ENCODE assay signal across 8 cellular contexts in genomic region chr7:150986099-150986512, GRCh38. TPM values are rescaled to one million over a fixed set of nuclear protein-coding genes. Genes with fewer than 3 reads are reported as not detected.
A peak's percentile ranks its signal among the peaks of the same experiment; 100 is the strongest.
DNase-seq lines count a peak whose midpoint lies in the region; ATAC-seq, FAIRE-seq and TF ChIP-seq lines count a peak whose summit lies in the region.

No MANE protein-coding gene starts in this region.

- in situ Hi-C loops in HAP-1 (cut with MboI; ENCODE audit: low sequenced_read_pairs), result loop anchor here (5.0 to 10.0 kb wide), 3 partner anchors 84 to 541 kb away; no protein-coding TSS in a partner anchor

- peaks cover 45 to 79% (median 53%) of the 10 kb centered on the region in 3 donors for H3K27me3 Mint-ChIP-seq in CD14-positive monocyte (ENCODE audit: low read depth in 3 of 3)

- TF ChIP-seq POLR2A in GM12892 (IDR thresholded peaks at IDR 0.05; ENCODE audit: low read depth, low read length), result no peak

- no peaks in the 10 kb centered on the region for H3K4me1 ChIP-seq in HAP-1

- H3K36me3 ChIP-seq in HAP-1 (replicated peaks), result no peaks in the 10 kb centered on the region

- DNase-seq in CD14-positive monocyte (ENCODE audit: low spot score) (no peak), HAP-1 (ENCODE audit: low spot score in 2 of 2) (peak; percentile 61 to 83), NCI-H748 (lab: John Stamatoyannopoulos, UW; ENCODE audit: unreplicated experiment) (peak; percentile 78), fibroblast of peridontal ligament (ENCODE audit: extremely low read depth) (peak; percentile 33), omental fat pad (ENCODE audit: low spot score) (peak; percentile 48), GM12892 (ENCODE audit: insufficient read length) (no peak)
- peak; percentile 56 for DNase-seq in activated CD8-positive, alpha-beta memory T cell treated with anti-CD3 and anti-CD28 coated beads, Interleukin-2, amount 50 U/mL, for 4 hours

- H3K4me1 Mint-ChIP-seq in CD14-positive monocyte, result peaks cover 26% of the 10 kb centered on the region

- H3K27me3 ChIP-seq in HAP-1 (ENCODE audit: low read depth), result peaks cover 26% of the 10 kb centered on the region

- intact Hi-C loops in CD14-positive monocyte (cut with micrococcal nuclease), result loop anchor here (5.0 to 10.0 kb wide), 2 partner anchors 201 to 209 kb away; no protein-coding TSS in a partner anchor

- H3K4me3 Mint-ChIP-seq in CD14-positive monocyte, result peak overlapping the region in 1 of 2 donors; percentile 61

- H3K4me3 ChIP-seq in HAP-1, result no peak overlapping the region

- no peaks in the 10 kb centered on the region for H3K9me3 ChIP-seq in HAP-1

- TF ChIP-seq CTCF in CD14-positive monocyte (IDR thresholded peaks at IDR 0.05), result peak; percentile 75
- TF ChIP-seq CTCF in omental fat pad (IDR thresholded peaks at IDR 0.05), result no peak

- ATAC-seq in omental fat pad (ENCODE audit: low FRiP score) (peak; percentile 29), HG02642 (IDR thresholded peaks at IDR 0.05; ENCODE audit: poor library complexity, unreplicated experiment) (no peak)

- H3K36me3 Mint-ChIP-seq in CD14-positive monocyte, result peaks cover 0 to 4% of the 10 kb centered on the region in 2 donors

- H3K9me3 Mint-ChIP-seq in CD14-positive monocyte, result peaks cover 9 to 19% (median 15%) of the 10 kb centered on the region in 7 donors

- no peak for FAIRE-seq in GM12892 (lab: Jason Lieb, UNC)

- H3K27ac Mint-ChIP-seq in CD14-positive monocyte, result peak overlapping the region in 1 of 7 donors; percentile 49

RNA-seq across cellular contexts. Expression of gene NOS3, which starts 4.7 kb away (rescaled TPM):
- under 1 TPM; 0.26 to 0.72 TPM for polyA plus RNA-seq in CD14-positive monocyte
- total RNA-seq in omental fat pad, result 10 to 100 TPM; 11.2 to 75.3 (median 25.2) TPM
- polyA plus RNA-seq in GM12892 (2012; ENCODE audit: missing spikeins), result 0.23 TPM

RNA-seq across cellular contexts. Expression of gene KCNH2, which starts 8.0 kb away (rescaled TPM):
- polyA plus RNA-seq in CD14-positive monocyte, result not detected
- under 1 TPM; 0.12 to 0.56 (median 0.47) TPM for total RNA-seq in omental fat pad
- 0.11 TPM for polyA plus RNA-seq in GM12892 (2012; ENCODE audit: missing spikeins)

RNA-seq across cellular contexts. Expression of gene ATG9B, which starts 38.2 kb away (rescaled TPM):
- under 1 TPM in 1 of 2 donors, not detected in 1; 0.30 TPM for polyA plus RNA-seq in CD14-positive monocyte
- under 1 TPM in 1 of 4 donors, not detected in 3; 0.46 TPM for total RNA-seq in omental fat pad
- 0.25 TPM for polyA plus RNA-seq in GM12892 (2012; ENCODE audit: missing spikeins)

RNA-seq across cellular contexts. Expression of gene ABCB8, which starts 42.1 kb away (rescaled TPM):
- 1 to 10 TPM; 9.3 to 9.5 TPM for polyA plus RNA-seq in CD14-positive monocyte
- total RNA-seq in omental fat pad, result 10 to 100 TPM; 25.5 to 39.4 (median 31.6) TPM
- 8.2 TPM for polyA plus RNA-seq in GM12892 (2012; ENCODE audit: missing spikeins)

Comparison
In these comparisons a context has a peak if more than half of its experiments do, and no peak if none do; other contexts are left out.
1. DNase-seq: peak in HAP-1 (2 of 2), NCI-H748 (single experiment), activated CD8-positive, alpha-beta memory T cell treated with anti-CD3 and anti-CD28 coated beads, Interleukin-2, amount 50 U/mL, for 4 hours (single experiment), fibroblast of peridontal ligament (single experiment) and omental fat pad (single experiment); none in CD14-positive monocyte (single experiment) and GM12892 (single experiment).